Comparison of ENCODE assay signal across 14 cellular contexts in genomic region chr2:30441023-30441422, GRCh38. TPM values are rescaled to one million over a fixed set of nuclear protein-coding genes. Genes with fewer than 3 reads are reported as not detected.
A peak's percentile ranks its signal among the peaks of the same experiment; 100 is the strongest.
DNase-seq lines count a peak whose midpoint lies in the region; ATAC-seq, FAIRE-seq and TF ChIP-seq lines count a peak whose summit lies in the region.
"Had no signal": no experiment of that assay in that cellular context is flagged by ENCODE, and none has a peak within 500 bp of the region (broad histone marks: within the 10 kb centered on the region; RNA-seq: fewer than 3 reads in every experiment).

No MANE protein-coding gene starts in this region.

- TF ChIP-seq RAD21 in HepG2 (CRISPR knock-in tag; IDR thresholded peaks at IDR 0.05) (peak; percentile 32; the same call in 1 of the 2 replicates), K562 (CRISPR knock-in tag; conservative IDR thresholded peaks at IDR 0.05 in 1 of 2, IDR thresholded peaks at IDR 0.05 in 1 of 2) (peak in 1 of 2 experiments; percentile 42; a peak in 2 of 4 replicates)

- peak; percentile 78 for ATAC-seq in HepG2
- no peak for ATAC-seq in right lobe of liver
- peak; percentile 43; the same call in 1 of the 3 replicates for ATAC-seq in K562
- ATAC-seq in left lobe of liver, result peak; percentile 57
- ATAC-seq in Right ventricle myocardium inferior, result no peak
- ATAC-seq in activated CD4-positive, alpha-beta T cell treated with anti-CD3 and anti-CD28 coated beads for 36 hours, result no peak
- ATAC-seq: CD8-positive, alpha-beta T cell; GM12878 had no signal

- no peaks in the 10 kb centered on the region for H3K9me3 ChIP-seq in HepG2 (ENCODE audit: low read length)
- H3K9me3 ChIP-seq in right lobe of liver, result no peaks in the 10 kb centered on the region
- H3K9me3 ChIP-seq in K562 (replicated peaks; ENCODE audit: control insufficient read depth, insufficient read depth, low read depth, low read length), result no peaks in the 10 kb centered on the region
- H3K9me3 ChIP-seq: BLaER1 treated with 17β-estradiol and CSF1 and Interleukin-3, amounts not matched to agents 10 nM and 100 nM; HAP-1 had no signal

- H3K27me3 Mint-ChIP-seq in activated CD4-positive, alpha-beta T cell treated with anti-CD3 and anti-CD28 coated beads for 36 hours, result no peaks in the 10 kb centered on the region
- H3K27me3 Mint-ChIP-seq: B cell had no signal

- FAIRE-seq in HepG2 (lab: Jason Lieb, UNC), result no peak
- no peak for FAIRE-seq in K562 (lab: Jason Lieb, UNC)
- FAIRE-seq: GM12878 had no signal

- 60% methylated on average over 7 of the region's 7 CpGs for WGBS in HepG2 (ENCODE audit: low lambda C conversion rate)
- WGBS in right lobe of liver (ENCODE audit: insufficient coverage, low coverage, low lambda C conversion rate, missing lambda C conversion rate), result 79% methylated on average over 4 of the region's 7 CpGs
- WGBS in K562 (ENCODE audit: insufficient coverage, low coverage, missing lambda C conversion rate), result 48% methylated on average over 3 of the region's 7 CpGs

- in situ Hi-C loops in HepG2 (cut with HindIII; ENCODE audit: extremely low pct_ligation_motif_present, low pct_unique_long_range_greater_than_20kb), result loop anchor here (10.0 kb wide), 1 partner anchor 264 kb away; no protein-coding TSS in a partner anchor
- in situ Hi-C loops in K562 (cut with MboI), result no loop called here

- peaks cover 33% of the 10 kb centered on the region for H3K4me1 Mint-ChIP-seq in activated CD4-positive, alpha-beta T cell treated with anti-CD3 and anti-CD28 coated beads for 36 hours

- no peaks in the 10 kb centered on the region for H3K79me2 ChIP-seq in HepG2 (ENCODE audit: insufficient read depth, low read length)
- H3K79me2 ChIP-seq in K562 (ENCODE audit: control insufficient read depth, insufficient read depth, low read length), result no peaks in the 10 kb centered on the region

- intact Hi-C loops in HepG2 (cut with micrococcal nuclease; ENCODE audit: unreplicated experiment) (loop anchor here (5.0 kb wide), 1 partner anchor 266 kb away; no protein-coding TSS in a partner anchor), right lobe of liver (cut with DNase I) (no loop called here), K562 (cut with micrococcal nuclease) (loop anchor here (10.0 kb wide), 1 partner anchor 206 kb away; the partner anchor contains the start of gene LBH), Right ventricle myocardium inferior (cut with DNase I) (no loop called here)
- intact Hi-C loops in activated CD4-positive, alpha-beta T cell treated with anti-CD3 and anti-CD28 coated beads for 36 hours (cut with DNase I, micrococcal nuclease), result no loop called here

- no peak for TF ChIP-seq POLR2A in HepG2 (IDR thresholded peaks at IDR 0.05; ENCODE audit: insufficient read depth in 1 of 2, low read depth in 2 of 2, low read length in 2 of 2)
- TF ChIP-seq POLR2A in right lobe of liver (IDR thresholded peaks at IDR 0.05), result no peak
- no peak for TF ChIP-seq POLR2A in K562 (conservative IDR thresholded peaks at IDR 0.05)

- no peak overlapping the region for H3K4me2 ChIP-seq in HepG2 (ENCODE audit: low read depth, low read length)
- H3K4me2 ChIP-seq in K562 (ENCODE audit: insufficient read depth, low read length), result no peak overlapping the region
- H3K4me2 ChIP-seq: BLaER1 treated with 17β-estradiol and CSF1 and Interleukin-3, amounts not matched to agents 10 nM and 100 nM had no signal

- no peaks in the 10 kb centered on the region for H3K36me3 Mint-ChIP-seq in activated CD4-positive, alpha-beta T cell treated with anti-CD3 and anti-CD28 coated beads for 36 hours (ENCODE audit: low read depth)
- H3K36me3 Mint-ChIP-seq: CD8-positive, alpha-beta T cell had no signal

- H2AFZ ChIP-seq in HepG2 (ENCODE audit: low read length) (no peak overlapping the region), K562 (ENCODE audit: low read depth, low read length) (no peak overlapping the region; the same call in 1 of the 2 replicates)

- TF ChIP-seq EP300 in HepG2 (IDR thresholded peaks at IDR 0.05; ENCODE audit: low read depth in 2 of 2, low read length in 2 of 2), result no peak
- TF ChIP-seq EP300 in HepG2 (CRISPR knock-in tag; IDR thresholded peaks at IDR 0.05; ENCODE audit: borderline replicate concordance), result no peak
- no peak for TF ChIP-seq EP300 in K562 (IDR thresholded peaks at IDR 0.05; ENCODE audit: low read length)

- H3K4me3 ChIP-seq in HepG2 (replicated peaks in 1 of 3; ENCODE audit: insufficient read depth in 1 of 3, low read depth in 2 of 3, low read length in 3 of 3) (no peak overlapping the region), right lobe of liver (no peak overlapping the region), K562 (no peak overlapping the region)
- H3K4me3 ChIP-seq: BLaER1 treated with 17β-estradiol and CSF1 and Interleukin-3, amounts not matched to agents 10 nM and 100 nM; GM12878; HAP-1 had no signal

- no peaks in the 10 kb centered on the region for H3K27me3 ChIP-seq in HepG2 (ENCODE audit: control insufficient read depth in 1 of 2, insufficient read depth in 2 of 2, low read length in 2 of 2)
- no peaks in the 10 kb centered on the region for H3K27me3 ChIP-seq in right lobe of liver
- H3K27me3 ChIP-seq in K562 (ENCODE audit: control insufficient read depth in 2 of 2, insufficient read depth in 2 of 2, low read length in 2 of 2), result no peaks in the 10 kb centered on the region
- H3K27me3 ChIP-seq: BLaER1 treated with 17β-estradiol and CSF1 and Interleukin-3, amounts not matched to agents 10 nM and 100 nM had no signal

- H3K4me1 ChIP-seq in HepG2 (ENCODE audit: insufficient read depth, low read length) (peaks cover 18% of the 10 kb centered on the region), right lobe of liver (no peaks in the 10 kb centered on the region), K562 (replicated peaks in 1 of 2; ENCODE audit: control insufficient read depth in 2 of 2, insufficient read depth in 2 of 2, low read length in 2 of 2) (peaks cover 6 to 28% of the 10 kb centered on the region in 2 experiments)

- no peak overlapping the region for H3K9ac ChIP-seq in HepG2 (ENCODE audit: insufficient read depth, low read depth, low read length)
- no peak overlapping the region for H3K9ac ChIP-seq in K562 (ENCODE audit: insufficient read depth in 1 of 2, low read depth in 2 of 2, low read length in 2 of 2)
- H3K9ac ChIP-seq: BLaER1 treated with 17β-estradiol and CSF1 and Interleukin-3, amounts not matched to agents 10 nM and 100 nM had no signal

- no peaks in the 10 kb centered on the region for H3K9me3 Mint-ChIP-seq in activated CD4-positive, alpha-beta T cell treated with anti-CD3 and anti-CD28 coated beads for 36 hours (ENCODE audit: low read depth)
- H3K9me3 Mint-ChIP-seq: CD8-positive, alpha-beta T cell had no signal

- H3K36me3 ChIP-seq in HepG2 (replicated peaks in 1 of 2; ENCODE audit: control insufficient read depth in 1 of 2, insufficient read depth in 2 of 2, low read length in 2 of 2) (no peaks in the 10 kb centered on the region), right lobe of liver (no peaks in the 10 kb centered on the region), K562 (ENCODE audit: control insufficient read depth, insufficient read depth, low read length) (no peaks in the 10 kb centered on the region)
- H3K36me3 ChIP-seq: BLaER1 treated with 17β-estradiol and CSF1 and Interleukin-3, amounts not matched to agents 10 nM and 100 nM; HAP-1 had no signal

- no peak overlapping the region for H3K27ac Mint-ChIP-seq in activated CD4-positive, alpha-beta T cell treated with anti-CD3 and anti-CD28 coated beads for 36 hours
- H3K27ac Mint-ChIP-seq: CD8-positive, alpha-beta T cell had no signal

- H3K9me1 ChIP-seq in K562 (ENCODE audit: control insufficient read depth, insufficient read depth, low read length), result no peaks in the 10 kb centered on the region

- DNase-seq in HepG2 (ENCODE audit: low spot score) (no peak), right lobe of liver (no peak), K562 (ENCODE audit: extremely low read depth in 1 of 4, low spot score in 3 of 4) (no peak), left lobe of liver (ENCODE audit: low spot score) (no peak), Right ventricle myocardium inferior (ENCODE audit: missing footprints) (no peak), EL (no peak)
- DNase-seq in activated CD4-positive, alpha-beta T cell treated with anti-CD3 and anti-CD28 coated beads for 36 hours, result no peak
- DNase-seq: Calu3; CD8-positive, alpha-beta T cell; DMS79 treated with DMSO at 0.1 percent for 48 hours had no signal

- H4K20me1 ChIP-seq in HepG2 (ENCODE audit: insufficient read depth, low read length), result no peaks in the 10 kb centered on the region
- no peaks in the 10 kb centered on the region for H4K20me1 ChIP-seq in K562 (replicated peaks; ENCODE audit: control insufficient read depth, insufficient read depth, low read length)
- H4K20me1 ChIP-seq: BLaER1 treated with 17β-estradiol and CSF1 and Interleukin-3, amounts not matched to agents 10 nM and 100 nM had no signal

- CTCF ChIA-PET in HepG2 (lab: Yijun Ruan, JAX; ENCODE audit: low intra/inter-chr PET ratio, low total read pairs) (interaction anchor here (1.0 kb wide), 1 partner anchor 266 kb away, joined by 3 read pairs; no protein-coding TSS in a partner anchor), K562 (lab: Yijun Ruan, JAX; ENCODE audit: low intra/inter-chr PET ratio) (no interaction called here)
- CTCF ChIA-PET in activated CD4-positive, alpha-beta T cell treated with anti-CD3 and anti-CD28 coated beads for 36 hours (lab: Charles Lee), result interaction anchor here (0.7 kb wide), 1 partner anchor 74 kb away, joined by 3 read pairs; no protein-coding TSS in a partner anchor

- POLR2A ChIA-PET in HepG2 (lab: Yijun Ruan, JAX), result no interaction called here
- POLR2A ChIA-PET in K562 (lab: Yijun Ruan, JAX), result no interaction called here
- POLR2A ChIA-PET in activated CD4-positive, alpha-beta T cell treated with anti-CD3 and anti-CD28 coated beads for 36 hours (lab: Charles Lee), result interaction anchor here (0.6 to 0.7 kb wide), 2 partner anchors 19 to 38 kb away, joined by 3 read pairs; no protein-coding TSS in a partner anchor

- no TSS peak for BruUV-seq in HepG2 (replicated peaks; lab: Mats Ljungman, UMichigan)
- no TSS peak for BruUV-seq in K562 (replicated peaks; lab: Mats Ljungman, UMichigan)

- H3K27ac ChIP-seq in HepG2 (ENCODE audit: extremely low read length, insufficient read depth, low read length) (no peak overlapping the region), right lobe of liver (no peak overlapping the region), K562 (ENCODE audit: extremely low read depth, low read depth, low read length) (no peak overlapping the region)
- H3K27ac ChIP-seq: BLaER1 treated with 17β-estradiol and CSF1 and Interleukin-3, amounts not matched to agents 10 nM and 100 nM had no signal

- no peak overlapping the region for H3K4me3 Mint-ChIP-seq in activated CD4-positive, alpha-beta T cell treated with anti-CD3 and anti-CD28 coated beads for 36 hours
- H3K4me3 Mint-ChIP-seq: B cell; CD8-positive, alpha-beta T cell had no signal

- TF ChIP-seq CTCF in HepG2 (CRISPR knock-in tag; IDR thresholded peaks at IDR 0.05) (peak; percentile 65), right lobe of liver (IDR thresholded peaks at IDR 0.05) (no peak), K562 (IDR thresholded peaks at IDR 0.05 in 2 of 3, conservative IDR thresholded peaks at IDR 0.05 in 1 of 3; ENCODE audit: insufficient read depth in 2 of 3, low read depth in 1 of 3, low read length in 3 of 3) (no peak)

RNA-seq across cellular contexts. Expression of gene LCLAT1, which starts 6.0 kb away (rescaled TPM):
- total RNA-seq in HepG2 (2016; rRNA removed; fragmentation: Illumina TruSeq; extraction: Trizol) (25.3 and 28.0 TPM in 2 replicates), right lobe of liver (10 to 100 TPM; 11.1 to 14.0 (median 12.0) TPM), K562 (2014; rRNA removed) (12.1 and 12.2 TPM in 2 replicates), K562 (2014; rRNA removed; fragmentation: Illumina TruSeq; extraction: Trizol) (27.0 and 27.1 TPM in 2 replicates), K562 (2015; rRNA removed; fragmentation: Illumina TruSeq; extraction: Trizol) (21.5 and 22.9 TPM in 2 replicates), K562 (2021) (28.6 and 29.7 TPM in 2 replicates), left lobe of liver (13.9 TPM), Right ventricle myocardium inferior (30.9 TPM)
- 80.7 and 82.8 TPM in 2 replicates for total RNA-seq in HepG2 (2016; cell fraction: cytosol; rRNA removed; fragmentation: Illumina TruSeq; extraction: Trizol; ENCODE audit: low read depth)
- total RNA-seq in HepG2 (2016; cell fraction: insoluble cytoplasmic fraction; rRNA removed; fragmentation: Illumina TruSeq; extraction: Trizol), result 19.9 and 24.2 TPM in 2 replicates
- 18.5 and 22.8 TPM in 2 replicates for total RNA-seq in HepG2 (2016; cell fraction: membrane; rRNA removed; fragmentation: Illumina TruSeq; extraction: Trizol)
- 34.7 and 44.8 TPM in 2 replicates for total RNA-seq in HepG2 (2016; cell fraction: nucleus; rRNA removed; fragmentation: Illumina TruSeq; extraction: Trizol)
- polyA plus RNA-seq in HepG2 (2011; rRNA removed) (13.5 and 18.0 TPM in 2 replicates), K562 (2011; rRNA removed) (15.4 and 25.4 TPM in 2 replicates), K562 (2014; fragmentation: Illumina TruSeq; extraction: Trizol) (10.3 and 12.8 TPM in 2 replicates), K562 (2014; fragmentation: Nextera tagmentation; extraction: Ambion mirVana) (10 to 100 TPM; 29.4 to 63.3 TPM), K562 (2014; rRNA removed) (8.9 and 12.6 TPM in 2 replicates)
- 9.8 and 13.3 TPM in 2 replicates for polyA plus RNA-seq in HepG2 (2011; cell fraction: cytosol; rRNA removed)
- 6.6 and 8.6 TPM in 2 replicates for polyA plus RNA-seq in HepG2 (2011; cell fraction: nucleus; rRNA removed)
- 6.9 and 8.2 TPM in 2 replicates for polyA plus RNA-seq in HepG2 (2012)
- polyA plus RNA-seq in HepG2 (2016; cell fraction: cytosol; fragmentation: Illumina TruSeq; extraction: Trizol; ENCODE audit: low read depth), result 0.61 and 0.95 TPM in 2 replicates
- 9.0 and 9.3 TPM in 2 replicates for polyA plus RNA-seq in HepG2 (2016; cell fraction: insoluble cytoplasmic fraction; fragmentation: Illumina TruSeq; extraction: Trizol; ENCODE audit: low read depth)
- polyA plus RNA-seq in HepG2 (2016; cell fraction: membrane; fragmentation: Illumina TruSeq; extraction: Trizol; ENCODE audit: low read depth), result 1.7 and 2.1 TPM in 2 replicates
- polyA plus RNA-seq in HepG2 (2016; cell fraction: nucleus; fragmentation: Illumina TruSeq; extraction: Trizol; ENCODE audit: insufficient read depth, low read depth), result 17.9 and 20.3 TPM in 2 replicates
- polyA minus RNA-seq in HepG2 (2011; rRNA and poly(A)+ RNA removed; ENCODE audit: low replicate concordance), result 32.9 and 35.0 TPM in 2 replicates
- 31.9 and 43.3 TPM in 2 replicates for polyA minus RNA-seq in HepG2 (2011; cell fraction: cytosol; rRNA and poly(A)+ RNA removed)
- polyA minus RNA-seq in HepG2 (2011; cell fraction: nucleus; rRNA and poly(A)+ RNA removed), result 48.0 and 49.5 TPM in 2 replicates
- total RNA-seq in K562 (2011; cell fraction: chromatin; rRNA removed; ENCODE audit: low replicate concordance), result 59.6 and 95.0 TPM in 2 replicates
- 20.0 and 25.8 TPM in 2 replicates for total RNA-seq in K562 (2011; cell fraction: nucleolus; rRNA removed)
- 38.7 and 54.7 TPM in 2 replicates for total RNA-seq in K562 (2011; cell fraction: nucleoplasm; rRNA removed)
- polyA plus RNA-seq in K562 (2011; cell fraction: cytosol; rRNA removed), result 7.2 and 9.5 TPM in 2 replicates
- polyA plus RNA-seq in K562 (2011; cell fraction: nucleus; rRNA removed), result 7.9 and 10.6 TPM in 2 replicates
- polyA plus RNA-seq in K562 (2012), result 4.2 and 6.3 TPM in 2 replicates
- 84.0 and 84.7 TPM in 2 replicates for polyA minus RNA-seq in K562 (2011; rRNA and poly(A)+ RNA removed)
- polyA minus RNA-seq in K562 (2011; cell fraction: cytosol; rRNA and poly(A)+ RNA removed), result 17.6 and 25.5 TPM in 2 replicates
- 28.4 and 38.2 TPM in 2 replicates for polyA minus RNA-seq in K562 (2011; cell fraction: nucleus; rRNA and poly(A)+ RNA removed)
- 10 to 100 TPM; 18.5 to 21.7 TPM for total RNA-seq in activated CD4-positive, alpha-beta T cell treated with anti-CD3 and anti-CD28 coated beads for 36 hours

Comparison
In these comparisons a context has a peak if more than half of its experiments do, and no peak if none do; other contexts are left out.
1. ATAC-seq: peak in HepG2 (single experiment), K562 (single experiment) and left lobe of liver (single experiment); none in right lobe of liver (0 of 4), Right ventricle myocardium inferior (single experiment) and activated CD4-positive, alpha-beta T cell treated with anti-CD3 and anti-CD28 coated beads for 36 hours (single experiment).
2. intact Hi-C loops: an anchor here in HepG2 (5.0 kb wide) and K562 (10.0 kb wide); none called in right lobe of liver, Right ventricle myocardium inferior and activated CD4-positive, alpha-beta T cell treated with anti-CD3 and anti-CD28 coated beads for 36 hours.
3. Of the 241 proteins assayed by ChIP-seq in both HepG2 and K562: peak only in HepG2: CTCF, MNT, SMC3 and STAG1; only in K562: none; in both: none; in neither: 236; mixed calls (peak in some experiments, not most) for 1.